Comparison of ENCODE assay signal across 1 cellular context in genomic region chr13:97491452-97491851, GRCh38.
TF ChIP-seq lines count a peak whose summit lies in the region.

No MANE protein-coding gene starts in this region.

TF ChIP-seq in HepG2, 621 proteins besides CTCF, POLR2A, EP300 and RAD21 (continued from another document and continues in another):
- TF ChIP-seq, protein P1, sequence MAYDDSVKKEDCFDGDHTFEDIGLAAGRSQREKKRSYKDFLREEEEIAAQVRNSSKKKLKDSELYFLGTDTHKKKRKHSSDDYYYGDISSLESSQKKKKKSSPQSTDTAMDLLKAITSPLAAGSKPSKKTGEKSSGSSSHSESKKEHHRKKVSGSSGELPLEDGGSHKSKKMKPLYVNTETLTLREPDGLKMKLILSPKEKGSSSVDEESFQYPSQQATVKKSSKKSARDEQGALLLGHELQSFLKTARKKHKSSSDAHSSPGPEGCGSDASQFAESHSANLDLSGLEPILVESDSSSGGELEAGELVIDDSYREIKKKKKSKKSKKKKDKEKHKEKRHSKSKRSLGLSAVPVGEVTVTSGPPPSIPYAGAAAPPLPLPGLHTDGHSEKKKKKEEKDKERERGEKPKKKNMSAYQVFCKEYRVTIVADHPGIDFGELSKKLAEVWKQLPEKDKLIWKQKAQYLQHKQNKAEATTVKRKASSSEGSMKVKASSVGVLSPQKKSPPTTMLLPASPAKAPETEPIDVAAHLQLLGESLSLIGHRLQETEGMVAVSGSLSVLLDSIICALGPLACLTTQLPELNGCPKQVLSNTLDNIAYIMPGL (CRISPR knock-in tag; IDR thresholded peaks at IDR 0.05; ENCODE audit: borderline replicate concordance in 1 of 2, low read depth in 1 of 2) = 0 out of 4 replicates have a peak, but pooled peaks of 1 of the 2 experiments have one; percentile 34
- TF ChIP-seq BCL6 (CRISPR knock-in tag; IDR thresholded peaks at IDR 0.05) (peak; percentile 94), ZNF644 (CRISPR knock-in tag; IDR thresholded peaks at IDR 0.05; ENCODE audit: low read depth) (peak; percentile 64; the same call in 1 of the 2 replicates), ZNF800 (CRISPR knock-in tag; IDR thresholded peaks at IDR 0.05) (peak; percentile 74; the same call in 1 of the 2 replicates), TSC22D2 (CRISPR knock-in tag; IDR thresholded peaks at IDR 0.05; ENCODE audit: borderline replicate concordance) (0 out of 2 replicates have a peak, but pooled peaks have one; percentile 49), ZSCAN30 (CRISPR knock-in tag; IDR thresholded peaks at IDR 0.05) (no peak), ZFP90 (CRISPR knock-in tag; IDR thresholded peaks at IDR 0.05; ENCODE audit: borderline replicate concordance) (0 out of 2 replicates have a peak, but pooled peaks have one; percentile 39), RCOR2 (CRISPR knock-in tag; IDR thresholded peaks at IDR 0.05) (peak; percentile 81), SIX4 (CRISPR knock-in tag; IDR thresholded peaks at IDR 0.05) (peak; percentile 93), TRIM22 (IDR thresholded peaks at IDR 0.05) (no peak), ZNF609 (CRISPR knock-in tag; IDR thresholded peaks at IDR 0.05; ENCODE audit: borderline replicate concordance) (peak; percentile 90; the same call in 1 of the 2 replicates), GFI1 (CRISPR knock-in tag; IDR thresholded peaks at IDR 0.05; ENCODE audit: borderline replicate concordance) (0 out of 2 replicates have a peak, but pooled peaks have one; percentile 37), PITX1 (CRISPR knock-in tag; IDR thresholded peaks at IDR 0.05) (peak; percentile 64), FOSL2 (CRISPR knock-in tag; IDR thresholded peaks at IDR 0.05) (peak; percentile 68), HNRNPK (IDR thresholded peaks at IDR 0.05; ENCODE audit: low read depth, low read length, poor library complexity, severe bottlenecking) (no peak), ZBTB43 (CRISPR knock-in tag; conservative IDR thresholded peaks at IDR 0.05) (0 out of 2 replicates have a peak, but pooled peaks have one; percentile 31), YEATS4 (CRISPR knock-in tag; IDR thresholded peaks at IDR 0.05; ENCODE audit: borderline replicate concordance) (0 out of 2 replicates have a peak, but pooled peaks have one; percentile 26), ELF4 (CRISPR knock-in tag; IDR thresholded peaks at IDR 0.05; ENCODE audit: borderline replicate concordance) (no peak), HMG20B (CRISPR knock-in tag; conservative IDR thresholded peaks at IDR 0.05) (peak; percentile 78; the same call in 1 of the 2 replicates)
- TF ChIP-seq, protein P2, sequence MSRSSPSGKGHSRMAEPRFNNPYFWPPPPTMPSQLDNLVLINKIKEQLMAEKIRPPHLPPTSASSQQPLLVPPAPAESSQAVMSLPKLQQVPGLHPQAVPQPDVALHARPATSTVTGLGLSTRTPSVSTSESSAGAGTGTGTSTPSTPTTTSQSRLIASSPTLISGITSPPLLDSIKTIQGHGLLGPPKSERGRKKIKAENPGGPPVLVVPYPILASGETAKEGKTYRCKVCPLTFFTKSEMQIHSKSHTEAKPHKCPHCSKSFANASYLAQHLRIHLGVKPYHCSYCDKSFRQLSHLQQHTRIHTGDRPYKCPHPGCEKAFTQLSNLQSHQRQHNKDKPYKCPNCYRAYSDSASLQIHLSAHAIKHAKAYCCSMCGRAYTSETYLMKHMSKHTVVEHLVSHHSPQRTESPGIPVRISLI (CRISPR knock-in tag; IDR thresholded peaks at IDR 0.05; ENCODE audit: borderline replicate concordance) = peak; percentile 78; the same call in 1 of the 2 replicates
- TF ChIP-seq, protein P3, sequence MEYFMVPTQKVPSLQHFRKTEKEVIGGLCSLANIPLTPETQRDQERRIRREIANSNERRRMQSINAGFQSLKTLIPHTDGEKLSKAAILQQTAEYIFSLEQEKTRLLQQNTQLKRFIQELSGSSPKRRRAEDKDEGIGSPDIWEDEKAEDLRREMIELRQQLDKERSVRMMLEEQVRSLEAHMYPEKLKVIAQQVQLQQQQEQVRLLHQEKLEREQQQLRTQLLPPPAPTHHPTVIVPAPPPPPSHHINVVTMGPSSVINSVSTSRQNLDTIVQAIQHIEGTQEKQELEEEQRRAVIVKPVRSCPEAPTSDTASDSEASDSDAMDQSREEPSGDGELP (IDR thresholded peaks at IDR 0.05; ENCODE audit: borderline replicate concordance, low read depth) = peak; percentile 21; the same call in 1 of the 2 replicates
- TF ChIP-seq, protein P4, sequence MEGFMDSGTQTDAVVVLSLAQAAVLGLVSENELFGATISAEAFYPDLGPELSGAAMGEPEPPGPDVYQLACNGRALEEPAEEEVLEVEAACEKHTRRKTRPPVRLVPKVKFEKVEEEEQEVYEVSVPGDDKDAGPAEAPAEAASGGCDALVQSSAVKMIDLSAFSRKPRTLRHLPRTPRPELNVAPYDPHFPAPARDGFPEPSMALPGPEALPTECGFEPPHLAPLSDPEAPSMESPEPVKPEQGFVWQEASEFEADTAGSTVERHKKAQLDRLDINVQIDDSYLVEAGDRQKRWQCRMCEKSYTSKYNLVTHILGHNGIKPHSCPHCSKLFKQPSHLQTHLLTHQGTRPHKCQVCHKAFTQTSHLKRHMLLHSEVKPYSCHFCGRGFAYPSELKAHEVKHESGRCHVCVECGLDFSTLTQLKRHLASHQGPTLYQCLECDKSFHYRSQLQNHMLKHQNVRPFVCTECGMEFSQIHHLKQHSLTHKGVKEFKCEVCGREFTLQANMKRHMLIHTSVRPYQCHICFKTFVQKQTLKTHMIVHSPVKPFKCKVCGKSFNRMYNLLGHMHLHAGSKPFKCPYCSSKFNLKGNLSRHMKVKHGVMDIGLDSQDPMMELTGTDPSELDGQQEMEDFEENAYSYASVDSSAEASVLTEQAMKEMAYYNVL (CRISPR knock-in tag; IDR thresholded peaks at IDR 0.05; ENCODE audit: borderline replicate concordance) = peak; percentile 52; the same call in 1 of the 2 replicates
- TF ChIP-seq, protein P5, sequence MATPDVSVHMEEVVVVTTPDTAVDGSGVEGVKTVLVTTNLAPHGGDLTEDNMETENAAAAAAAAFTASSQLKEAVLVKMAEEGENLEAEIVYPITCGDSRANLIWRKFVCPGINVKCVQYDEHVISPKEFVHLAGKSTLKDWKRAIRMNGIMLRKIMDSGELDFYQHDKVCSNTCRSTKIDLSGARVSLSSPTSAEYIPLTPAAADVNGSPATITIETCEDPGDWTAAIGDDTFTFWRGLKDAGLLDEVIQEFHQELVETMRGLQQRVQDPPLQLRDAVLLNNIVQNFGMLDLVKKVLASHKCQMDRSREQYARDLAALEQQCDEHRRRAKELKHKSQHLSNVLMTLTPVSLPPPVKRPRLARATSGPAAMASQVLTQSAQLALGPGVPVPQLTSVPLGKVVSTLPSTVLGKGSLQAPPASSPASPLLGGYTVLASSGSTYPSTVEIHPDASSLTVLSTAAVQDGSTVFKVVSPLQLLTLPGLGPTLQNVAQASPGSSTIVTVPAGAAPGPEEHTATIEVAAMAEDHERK (CRISPR knock-in tag; IDR thresholded peaks at IDR 0.05; ENCODE audit: low read depth) = no peak
- TF ChIP-seq, protein P6, sequence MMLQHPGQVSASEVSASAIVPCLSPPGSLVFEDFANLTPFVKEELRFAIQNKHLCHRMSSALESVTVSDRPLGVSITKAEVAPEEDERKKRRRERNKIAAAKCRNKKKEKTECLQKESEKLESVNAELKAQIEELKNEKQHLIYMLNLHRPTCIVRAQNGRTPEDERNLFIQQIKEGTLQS (CRISPR knock-in tag; IDR thresholded peaks at IDR 0.05) = no peak
- TF ChIP-seq, protein P7, sequence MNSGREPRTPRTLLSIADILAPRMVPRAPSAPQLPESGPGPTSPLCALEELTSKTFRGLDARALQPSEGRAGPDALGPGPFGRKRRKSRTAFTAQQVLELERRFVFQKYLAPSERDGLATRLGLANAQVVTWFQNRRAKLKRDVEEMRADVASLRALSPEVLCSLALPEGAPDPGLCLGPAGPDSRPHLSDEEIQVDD (CRISPR knock-in tag; IDR thresholded peaks at IDR 0.05; ENCODE audit: borderline replicate concordance) = no peak
- TF ChIP-seq, protein P8, sequence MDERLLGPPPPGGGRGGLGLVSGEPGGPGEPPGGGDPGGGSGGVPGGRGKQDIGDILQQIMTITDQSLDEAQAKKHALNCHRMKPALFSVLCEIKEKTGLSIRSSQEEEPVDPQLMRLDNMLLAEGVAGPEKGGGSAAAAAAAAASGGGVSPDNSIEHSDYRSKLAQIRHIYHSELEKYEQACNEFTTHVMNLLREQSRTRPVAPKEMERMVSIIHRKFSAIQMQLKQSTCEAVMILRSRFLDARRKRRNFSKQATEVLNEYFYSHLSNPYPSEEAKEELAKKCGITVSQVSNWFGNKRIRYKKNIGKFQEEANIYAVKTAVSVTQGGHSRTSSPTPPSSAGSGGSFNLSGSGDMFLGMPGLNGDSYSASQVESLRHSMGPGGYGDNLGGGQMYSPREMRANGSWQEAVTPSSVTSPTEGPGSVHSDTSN (CRISPR knock-in tag; IDR thresholded peaks at IDR 0.05) = peak; percentile 57; the same call in 1 of the 2 replicates
